Comparison of ENCODE assay signal across 10 cellular contexts in genomic region chr10:60238408-60239100, GRCh38.
A peak's percentile ranks its signal among the peaks of the same experiment; 100 is the strongest.
DNase-seq lines count a peak whose midpoint lies in the region; ATAC-seq, FAIRE-seq and TF ChIP-seq lines count a peak whose summit lies in the region.
"Had no signal": no experiment of that assay in that cellular context is flagged by ENCODE, and none has a peak within 500 bp of the region (broad histone marks: within the 10 kb centered on the region; RNA-seq: fewer than 3 reads in every experiment).

No MANE protein-coding gene starts in this region.

- no peaks in the 10 kb centered on the region for H3K9me3 Mint-ChIP-seq in astrocyte (ENCODE audit: unreplicated experiment)
- H3K9me3 Mint-ChIP-seq in nephron progenitor cell, result no peaks in the 10 kb centered on the region
- H3K9me3 Mint-ChIP-seq: nephron had no signal

- H3K27me3 Mint-ChIP-seq in astrocyte (ENCODE audit: low read depth, unreplicated experiment), result no peaks in the 10 kb centered on the region
- H3K27me3 Mint-ChIP-seq in nephron progenitor cell (ENCODE audit: low read depth, poor library complexity), result no peaks in the 10 kb centered on the region

- no peak for FAIRE-seq in astrocyte (lab: Jason Lieb, UNC)

- no peak overlapping the region for H3K4me3 ChIP-seq in GM06990 (replicated peaks; ENCODE audit: low read depth, low read length)
- no peak overlapping the region for H3K4me3 ChIP-seq in HAP-1
- no peak overlapping the region for H3K4me3 ChIP-seq in astrocyte (ENCODE audit: insufficient read depth, low read depth, low read length)
- H3K4me3 ChIP-seq: SK-N-MC had no signal

- TF ChIP-seq CTCF in GM06990 (IDR thresholded peaks at IDR 0.05; ENCODE audit: insufficient read depth, low read length, poor library complexity, severe bottlenecking) (peak; percentile 48), astrocyte (IDR thresholded peaks at IDR 0.05; ENCODE audit: insufficient read depth, low read depth, low read length) (no peak), nephron progenitor cell (IDR thresholded peaks at IDR 0.05) (no peak)

- intact Hi-C loops in left colon (cut with DNase I, micrococcal nuclease), result no loop called here

- no peaks in the 10 kb centered on the region for H3K36me3 Mint-ChIP-seq in astrocyte (ENCODE audit: low read depth, unreplicated experiment)
- H3K36me3 Mint-ChIP-seq in nephron progenitor cell (ENCODE audit: low read depth), result no peaks in the 10 kb centered on the region

- DNase-seq in AG08396 (ENCODE audit: low spot score), result peak; percentile 50
- peak; percentile 26 for DNase-seq in GM06990 (ENCODE audit: extremely low read depth, insufficient read length)
- DNase-seq in HAP-1 (ENCODE audit: low spot score in 2 of 2), result peak; percentile 23 to 32
- peak; percentile 33 for DNase-seq in LHCN-M2 (ENCODE audit: low read depth)
- peak; percentile 52 for DNase-seq in astrocyte (ENCODE audit: low read depth)
- peak in 1 of 2 donors; percentile 6 for DNase-seq in left colon
- DNase-seq in nephron progenitor cell, result no peak
- no peak for DNase-seq in hippocampal formation (lab: John Stamatoyannopoulos, UW)

- peak overlapping the region; percentile 24 for H3K9ac ChIP-seq in astrocyte (ENCODE audit: low read length)

- peak overlapping the region; percentile 23 for H3K27ac Mint-ChIP-seq in astrocyte (ENCODE audit: unreplicated experiment)
- no peak overlapping the region for H3K27ac Mint-ChIP-seq in nephron progenitor cell

- peak overlapping the region; percentile 67 for H3K4me2 ChIP-seq in astrocyte (ENCODE audit: low read length)

- ATAC-seq in left colon, result peak; percentile 77

- H3K9me3 ChIP-seq in HAP-1, result no peaks in the 10 kb centered on the region
- no peaks in the 10 kb centered on the region for H3K9me3 ChIP-seq in astrocyte (ENCODE audit: insufficient read depth, low read depth, low read length)

- no peak overlapping the region for H3K27ac ChIP-seq in astrocyte (ENCODE audit: low read depth, low read length)
- H3K27ac ChIP-seq: SK-N-MC had no signal

- H3K4me3 Mint-ChIP-seq in astrocyte (ENCODE audit: unreplicated experiment), result no peak overlapping the region
- H3K4me3 Mint-ChIP-seq in nephron progenitor cell, result no peak overlapping the region
- H3K4me3 Mint-ChIP-seq: nephron had no signal

- no peaks in the 10 kb centered on the region for H4K20me1 ChIP-seq in astrocyte (ENCODE audit: insufficient read depth, low read length)

- H2AFZ ChIP-seq in astrocyte (ENCODE audit: low read depth, low read length), result no peak overlapping the region

- H3K4me1 ChIP-seq in HAP-1 (no peaks in the 10 kb centered on the region), astrocyte (ENCODE audit: insufficient read depth, low read length) (peaks cover 10% of the 10 kb centered on the region)

- in situ Hi-C loops in HAP-1 (cut with MboI; ENCODE audit: low sequenced_read_pairs), result no loop called here

- H3K27me3 ChIP-seq in GM06990 (replicated peaks; ENCODE audit: control insufficient read depth, insufficient read depth, low read length) (no peaks in the 10 kb centered on the region), HAP-1 (ENCODE audit: low read depth) (no peaks in the 10 kb centered on the region), astrocyte (ENCODE audit: insufficient read depth, low read length) (no peaks in the 10 kb centered on the region)

- H3K79me2 ChIP-seq in astrocyte (ENCODE audit: insufficient read depth, low read length), result no peaks in the 10 kb centered on the region

- H3K36me3 ChIP-seq in GM06990 (ENCODE audit: control insufficient read depth, insufficient read depth, low read length) (no peaks in the 10 kb centered on the region), HAP-1 (replicated peaks) (no peaks in the 10 kb centered on the region), astrocyte (ENCODE audit: insufficient read depth, low read length) (no peaks in the 10 kb centered on the region)

- H3K4me1 Mint-ChIP-seq in astrocyte (ENCODE audit: low read depth, unreplicated experiment), result peaks cover 4% of the 10 kb centered on the region
- peaks cover 6% of the 10 kb centered on the region for H3K4me1 Mint-ChIP-seq in nephron progenitor cell

Comparison
In these comparisons a context has a peak if more than half of its experiments do, and no peak if none do; other contexts are left out.
1. DNase-seq: peak in AG08396 (single experiment), GM06990 (single experiment), HAP-1 (2 of 2), LHCN-M2 (single experiment) and astrocyte (single experiment); none in nephron progenitor cell (single experiment) and hippocampal formation (0 of 2).